In the genomic region with DNA sequence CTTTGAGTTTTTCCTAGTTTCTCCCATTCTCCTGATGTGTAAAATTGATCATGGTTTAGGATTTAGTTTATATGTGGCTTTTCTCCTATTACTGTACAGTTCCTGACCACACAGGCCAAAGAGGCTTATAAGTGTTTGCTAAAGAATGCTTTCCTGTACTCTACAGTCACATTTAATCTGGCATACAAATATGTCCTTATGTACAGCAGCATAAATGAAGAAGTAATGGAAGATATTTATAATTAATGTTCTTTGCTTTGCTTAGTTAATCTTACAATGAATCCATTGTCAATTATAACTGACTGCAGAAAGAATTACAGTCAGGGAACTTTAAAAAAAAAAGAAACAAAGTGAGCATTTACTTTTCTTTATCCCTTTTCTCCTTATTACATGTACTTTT, we compare ENCODE assay signal across 21 cellular contexts.
DNase-seq lines count a peak whose midpoint lies in the region; ATAC-seq and TF ChIP-seq lines count a peak whose summit lies in the region.
"Had no signal": no experiment of that assay in that cellular context is flagged by ENCODE, and none has a peak within 500 bp of the region (broad histone marks: within the 10 kb centered on the region; RNA-seq: fewer than 3 reads in every experiment).

No MANE protein-coding gene starts in this region.

- no peak for TF ChIP-seq CTCF in left lung (IDR thresholded peaks at IDR 0.05)

- no peak overlapping the region for H3K27ac ChIP-seq in left lung
- H3K27ac ChIP-seq: A549, BLaER1, C4-2B had no signal

- H3K27me3 ChIP-seq in left lung, result no peaks in the 10 kb centered on the region
- H3K27me3 ChIP-seq: BLaER1 had no signal

- no peak overlapping the region for H3K4me3 ChIP-seq in left lung
- H3K4me3 ChIP-seq: A549, BLaER1, GM12878, HAP-1 had no signal

- peak; percentile 84 for ATAC-seq in left lung
- ATAC-seq in GM18517 (IDR thresholded peaks at IDR 0.05; ENCODE audit: unreplicated experiment), result no peak
- ATAC-seq: A549; CD8-positive, alpha-beta T cell; GM12878 had no signal

- DNase-seq in COLO829 (ENCODE audit: low spot score) (peak; percentile 71), DMS53 (lab: John Stamatoyannopoulos, UW) (peak; percentile 20), SK-MEL-5 (ENCODE audit: low read depth, low spot score) (peak; percentile 91), left lung (no peak), hypothalamus (lab: John Stamatoyannopoulos, UW) (no peak), AG20443 (ENCODE audit: low spot score) (no peak)
- DNase-seq: 8988T; ACHN; CD4-positive, CD25-positive, alpha-beta regulatory T cell; CD8-positive, alpha-beta T cell; DMS79; EL; GDM1; GOT3; HFFc6 had no signal

- H3K36me3 ChIP-seq in left lung, result no peaks in the 10 kb centered on the region
- H3K36me3 ChIP-seq: BLaER1, HAP-1 had no signal

- in situ Hi-C loops in SK-MEL-5 (cut with HindIII; ENCODE audit: low pct_unique_long_range_greater_than_20kb, low sequenced_read_pairs), result no loop called here

- no peaks in the 10 kb centered on the region for H3K9me3 ChIP-seq in left lung
- H3K9me3 ChIP-seq: A549, BLaER1, HAP-1 had no signal

- intact Hi-C loops in left lung (cut with DNase I), result no loop called here

- no peaks in the 10 kb centered on the region for H3K4me1 ChIP-seq in left lung
- H3K4me1 ChIP-seq: A549, BLaER1, HAP-1 had no signal

Comparison
In these comparisons a context has a peak if more than half of its experiments do, and no peak if none do; other contexts are left out.
1. DNase-seq: peak in COLO829 (single experiment), DMS53 (single experiment) and SK-MEL-5 (single experiment); none in left lung (0 of 2), hypothalamus (0 of 51) and AG20443 (single experiment).